Comparison of ENCODE assay signal across 10 cellular contexts in genomic region chr11:64028398-64029115, GRCh38. TPM values are rescaled to one million over a fixed set of nuclear protein-coding genes. Genes with fewer than 3 reads are reported as not detected.
DNase-seq lines count a peak whose midpoint lies in the region; ATAC-seq, FAIRE-seq and TF ChIP-seq lines count a peak whose summit lies in the region.
"Had no signal": no experiment of that assay in that cellular context is flagged by ENCODE, and none has a peak within 500 bp of the region (broad histone marks: within the 10 kb centered on the region; RNA-seq: fewer than 3 reads in every experiment).

No MANE protein-coding gene starts in this region.

- FAIRE-seq in D721Med (lab: Jason Lieb, UNC): no peak

- peaks cover 21% of the 10 kb centered on the region for H3K27me3 Mint-ChIP-seq in activated naive CD8-positive, alpha-beta T cell treated with anti-CD3 and anti-CD28 coated beads, Interleukin-2, amount 50 U/mL, for 24 hours
- peaks cover 39% of the 10 kb centered on the region for H3K27me3 Mint-ChIP-seq in activated naive CD8-positive, alpha-beta T cell treated with anti-CD3 and anti-CD28 coated beads for 36 hours

- TF ChIP-seq CTCF in spleen (IDR thresholded peaks at IDR 0.05 in 8 of 11, conservative IDR thresholded peaks at IDR 0.05 in 3 of 11) (no peak), D721Med (IDR thresholded peaks at IDR 0.05; ENCODE audit: insufficient read depth, missing control alignments) (no peak)

- no peaks in the 10 kb centered on the region for H3K36me3 Mint-ChIP-seq in activated naive CD8-positive, alpha-beta T cell treated with anti-CD3 and anti-CD28 coated beads, Interleukin-2, amount 50 U/mL, for 24 hours (ENCODE audit: low read depth)
- no peaks in the 10 kb centered on the region for H3K36me3 Mint-ChIP-seq in activated naive CD8-positive, alpha-beta T cell treated with anti-CD3 and anti-CD28 coated beads for 36 hours

- no peak for TF ChIP-seq POLR2A in spleen (IDR thresholded peaks at IDR 0.05)

- intact Hi-C loops in spleen (cut with DNase I; ENCODE audit: low total_unique reads): no loop called here

- peaks cover 2% of the 10 kb centered on the region for H3K4me1 Mint-ChIP-seq in activated naive CD8-positive, alpha-beta T cell treated with anti-CD3 and anti-CD28 coated beads, Interleukin-2, amount 50 U/mL, for 24 hours
- H3K4me1 Mint-ChIP-seq in activated naive CD8-positive, alpha-beta T cell treated with anti-CD3 and anti-CD28 coated beads for 36 hours: no peaks in the 10 kb centered on the region

- no peak overlapping the region for H3K4me3 ChIP-seq in ectodermal cell (ENCODE audit: insufficient read depth, low read depth, low read length)
- peak overlapping the region in 2 of 8 donors; percentile 4 to 43 for H3K4me3 ChIP-seq in spleen

- no peak for ATAC-seq in activated naive CD8-positive, alpha-beta T cell treated with anti-CD3 and anti-CD28 coated beads, Interleukin-2, amount 50 U/mL, for 24 hours
- ATAC-seq in HG03139 (IDR thresholded peaks at IDR 0.05; ENCODE audit: unreplicated experiment): no peak
- no peak for ATAC-seq in GM18870 (IDR thresholded peaks at IDR 0.05; ENCODE audit: unreplicated experiment)

- H3K4me3 Mint-ChIP-seq in activated naive CD8-positive, alpha-beta T cell treated with anti-CD3 and anti-CD28 coated beads, Interleukin-2, amount 50 U/mL, for 24 hours: no peak overlapping the region
- no peak overlapping the region for H3K4me3 Mint-ChIP-seq in activated naive CD8-positive, alpha-beta T cell treated with anti-CD3 and anti-CD28 coated beads for 36 hours

- H3K27ac ChIP-seq in ectodermal cell (ENCODE audit: insufficient read depth, low read depth, low read length, poor library complexity, severe bottlenecking) (peak overlapping the region; percentile 60), spleen (peak overlapping the region in 5 of 8 donors; percentile 17 to 67 (median 48))
- H3K27ac ChIP-seq: C4-2B had no signal

- no peak overlapping the region for H3K27ac Mint-ChIP-seq in activated naive CD8-positive, alpha-beta T cell treated with anti-CD3 and anti-CD28 coated beads, Interleukin-2, amount 50 U/mL, for 24 hours
- H3K27ac Mint-ChIP-seq in activated naive CD8-positive, alpha-beta T cell treated with anti-CD3 and anti-CD28 coated beads for 36 hours: no peak overlapping the region

- H3K27me3 ChIP-seq in ectodermal cell (ENCODE audit: control insufficient read depth, insufficient read depth, low read length, poor library complexity, severe bottlenecking) (peaks cover 17% of the 10 kb centered on the region), spleen (replicated peaks in 1 of 7) (peaks cover 0 to 53% (median 7%) of the 10 kb centered on the region in 7 donors)

- H3K36me3 ChIP-seq in ectodermal cell (ENCODE audit: control insufficient read depth, insufficient read depth, low read length) (no peaks in the 10 kb centered on the region), spleen (no peaks in the 10 kb centered on the region)

- DNase-seq in activated naive CD8-positive, alpha-beta T cell treated with anti-CD3 and anti-CD28 coated beads, Interleukin-2, amount 50 U/mL, for 24 hours: peak; percentile 12
- no peak for DNase-seq in activated naive CD8-positive, alpha-beta T cell treated with anti-CD3 and anti-CD28 coated beads for 36 hours
- DNase-seq in NCI-H510A treated with DMSO at 0.1 percent for 48 hours (lab: John Stamatoyannopoulos, UW) (peak; percentile 65), spleen (no peak), D721Med (ENCODE audit: insufficient read length, low spot score) (no peak)
- DNase-seq: activated CD4-positive, alpha-beta T cell treated with anti-CD3 and anti-CD28 coated beads, Interleukin-2, amount 50 U/mL, for 4 hours had no signal

- WGBS in ectodermal cell, 2 experiments: 11 to 14% methylated on average over 22 of the region's 22 CpGs
- 15 to 22% (median 16%) methylated on average over 15 to 22 of the region's 22 CpGs for WGBS in spleen, 5 donors

- H3K4me1 ChIP-seq in ectodermal cell (ENCODE audit: control insufficient read depth, insufficient read depth, low read length) (peaks cover 40% of the 10 kb centered on the region), spleen (peaks cover 4 to 31% (median 21%) of the 10 kb centered on the region in 6 donors)

- no peaks in the 10 kb centered on the region for H3K9me3 ChIP-seq in ectodermal cell (ENCODE audit: control insufficient read depth, low read length)
- no peaks in the 10 kb centered on the region for H3K9me3 ChIP-seq in spleen

- H3K9me3 Mint-ChIP-seq in activated naive CD8-positive, alpha-beta T cell treated with anti-CD3 and anti-CD28 coated beads, Interleukin-2, amount 50 U/mL, for 24 hours: no peaks in the 10 kb centered on the region
- no peaks in the 10 kb centered on the region for H3K9me3 Mint-ChIP-seq in activated naive CD8-positive, alpha-beta T cell treated with anti-CD3 and anti-CD28 coated beads for 36 hours

RNA-seq across cellular contexts. Expression of gene FLRT1, which starts 7.2 kb away (rescaled TPM):
- total RNA-seq in activated naive CD8-positive, alpha-beta T cell treated with anti-CD3 and anti-CD28 coated beads for 36 hours: not detected
- 1.3 TPM for polyA plus RNA-seq in ectodermal cell (2013, experiment 1 of 4)
- 1.5 TPM for polyA plus RNA-seq in ectodermal cell (2013, experiment 2 of 4)
- polyA plus RNA-seq in ectodermal cell (2013, experiment 3 of 4): 0.96 TPM
- polyA plus RNA-seq in ectodermal cell (2013, experiment 4 of 4): 1.5 TPM
- total RNA-seq in spleen: under 1 TPM in 5 of 7 donors, not detected in 2; 0.10 to 0.51 (median 0.17) TPM
- polyA plus RNA-seq in spleen: under 1 TPM in 2 of 3 donors, not detected in 1; 0.03 to 0.16 TPM

RNA-seq across cellular contexts. Expression of gene OTUB1, which starts 42.3 kb away (rescaled TPM):
- total RNA-seq in activated naive CD8-positive, alpha-beta T cell treated with anti-CD3 and anti-CD28 coated beads for 36 hours: 10 to 100 TPM; 70.5 to 72.0 TPM
- polyA plus RNA-seq in ectodermal cell (2013, experiment 1 of 4): 143 TPM
- polyA plus RNA-seq in ectodermal cell (2013, experiment 2 of 4): 147 TPM
- polyA plus RNA-seq in ectodermal cell (2013, experiment 3 of 4): 132 TPM
- polyA plus RNA-seq in ectodermal cell (2013, experiment 4 of 4): 139 TPM
- total RNA-seq in spleen: 10 to 100 TPM; 56.1 to 65.8 (median 58.8) TPM
- 10 to 100 TPM; 65.5 to 89.7 (median 83.5) TPM for polyA plus RNA-seq in spleen

RNA-seq across cellular contexts. Expression of gene COX8A, which starts 54.1 kb away (rescaled TPM):
- total RNA-seq in activated naive CD8-positive, alpha-beta T cell treated with anti-CD3 and anti-CD28 coated beads for 36 hours: 100 to 1,000 TPM; 450 to 466 TPM
- polyA plus RNA-seq in ectodermal cell (2013, experiment 1 of 4): 278 TPM
- 266 TPM for polyA plus RNA-seq in ectodermal cell (2013, experiment 2 of 4)
- polyA plus RNA-seq in ectodermal cell (2013, experiment 3 of 4): 286 TPM
- 315 TPM for polyA plus RNA-seq in ectodermal cell (2013, experiment 4 of 4)
- 100 to 1,000 TPM; 181 to 531 (median 217) TPM for total RNA-seq in spleen
- 100 to 1,000 TPM; 340 to 698 (median 481) TPM for polyA plus RNA-seq in spleen

Comparison
In these comparisons a context has a peak if more than half of its experiments do, and no peak if none do; other contexts are left out.
1. DNase-seq: peak in activated naive CD8-positive, alpha-beta T cell treated with anti-CD3 and anti-CD28 coated beads, Interleukin-2, amount 50 U/mL, for 24 hours (single experiment) and NCI-H510A treated with DMSO at 0.1 percent for 48 hours (single experiment); none in activated naive CD8-positive, alpha-beta T cell treated with anti-CD3 and anti-CD28 coated beads for 36 hours (single experiment), spleen (single experiment) and D721Med (single experiment).